Comparison of ENCODE assay signal across 7 cellular contexts in genomic region chr12:106303202-106303820, GRCh38. TPM values are rescaled to one million over a fixed set of nuclear protein-coding genes. Genes with fewer than 3 reads are reported as not detected.
DNase-seq lines count a peak whose midpoint lies in the region; TF ChIP-seq lines count a peak whose summit lies in the region.

No MANE protein-coding gene starts in this region.

- in situ Hi-C loops in GM13976 (cut with MboI; ENCODE audit: low sequenced_read_pairs, unreplicated experiment) = no loop called here

- no peak for TF ChIP-seq POLR2A in stomach (IDR thresholded peaks at IDR 0.05)

- H3K27ac ChIP-seq in SJCRH30 = no peak overlapping the region
- H3K27ac ChIP-seq in neural progenitor cell = no peak overlapping the region
- peak overlapping the region; percentile 89 to 98 (median 96) for H3K27ac ChIP-seq in stomach

- H3K79me2 ChIP-seq in neural progenitor cell (ENCODE audit: low read depth) = no peaks in the 10 kb centered on the region

- H3K4me1 ChIP-seq in SJCRH30 (no peaks in the 10 kb centered on the region), neural progenitor cell (peaks cover 11% of the 10 kb centered on the region), stomach (peaks cover 36 to 78% (median 68%) of the 10 kb centered on the region in 4 donors)

- H3K4me3 ChIP-seq in SJCRH30 (peak overlapping the region; percentile 75), foreskin fibroblast (ENCODE audit: low read depth in 1 of 2, low read length in 2 of 2) (peak overlapping the region; percentile 91 to 94), neural progenitor cell (peak overlapping the region; percentile 87), stomach (peak overlapping the region; percentile 86 to 98 (median 90))

- intact Hi-C loops in stomach (cut with DNase I; ENCODE audit: low total_unique reads) = no loop called here

- no peaks in the 10 kb centered on the region for H3K36me3 Mint-ChIP-seq in neural progenitor cell

- H3K4me3 Mint-ChIP-seq in neural progenitor cell = peak overlapping the region; percentile 91

- TF ChIP-seq EP300 in stomach (IDR thresholded peaks at IDR 0.05) = no peak

- no peaks in the 10 kb centered on the region for H3K27me3 ChIP-seq in SJCRH30
- peaks cover 7% of the 10 kb centered on the region for H3K27me3 ChIP-seq in neural progenitor cell
- no peaks in the 10 kb centered on the region for H3K27me3 ChIP-seq in stomach

- no peaks in the 10 kb centered on the region for H3K9me3 Mint-ChIP-seq in neural progenitor cell

- H3K9me3 ChIP-seq in SJCRH30 (replicated peaks) (no peaks in the 10 kb centered on the region), neural progenitor cell (ENCODE audit: low read depth) (no peaks in the 10 kb centered on the region), stomach (no peaks in the 10 kb centered on the region)

- no peaks in the 10 kb centered on the region for H3K36me3 ChIP-seq in SJCRH30
- no peaks in the 10 kb centered on the region for H3K36me3 ChIP-seq in neural progenitor cell
- peaks cover 0 to 8% (median 0%) of the 10 kb centered on the region in 4 donors for H3K36me3 ChIP-seq in stomach

- DNase-seq in GM13976 (ENCODE audit: low spot score) (peak; percentile 63), HUDEP-2 (lab: John Stamatoyannopoulos, UW; ENCODE audit: unreplicated experiment in 76 of 76) (peak in 51 of 76 experiments; percentile 2 to 59 (median 35)), SJCRH30 (peak; percentile 52 to 53), foreskin fibroblast (peak; percentile 42 to 83), neural progenitor cell (ENCODE audit: low spot score) (peak; percentile 94), stomach (peak; percentile 81)
- peak; percentile 68 for DNase-seq in activated gamma-delta T cell treated with anti-CD3 and anti-CD28 coated beads, Interleukin-2, amount 50 U/mL, for 16 hours (ENCODE audit: low read depth)

- no peak overlapping the region for H3K27ac Mint-ChIP-seq in neural progenitor cell

- H4K20me1 ChIP-seq in neural progenitor cell (ENCODE audit: low read depth) = no peaks in the 10 kb centered on the region

- H3K9ac ChIP-seq in neural progenitor cell = no peak overlapping the region

- H3K4me1 Mint-ChIP-seq in neural progenitor cell = peaks cover 29% of the 10 kb centered on the region

- peak overlapping the region; percentile 90 for H3K4me2 ChIP-seq in neural progenitor cell

- peaks cover 7% of the 10 kb centered on the region for H3F3A ChIP-seq in neural progenitor cell (ENCODE audit: low read depth)

- peak overlapping the region; percentile 96 for H2AFZ ChIP-seq in neural progenitor cell (replicated peaks)

- WGBS in stomach, 5 donors = 2 to 5% (median 3%) methylated on average over 13 to 28 of the region's 28 CpGs

- no peak for TF ChIP-seq CTCF in GM13976 (IDR thresholded peaks at IDR 0.05; ENCODE audit: borderline replicate concordance, control extremely low read depth, extremely low read depth, insufficient read depth, missing control alignments)
- TF ChIP-seq CTCF in foreskin fibroblast (IDR thresholded peaks at IDR 0.05; ENCODE audit: low read depth, low read length) = no peak
- TF ChIP-seq CTCF in neural progenitor cell (IDR thresholded peaks at IDR 0.05) = no peak
- TF ChIP-seq CTCF in stomach (IDR thresholded peaks at IDR 0.05) = no peak

- peaks cover 3% of the 10 kb centered on the region for H3K27me3 Mint-ChIP-seq in neural progenitor cell (ENCODE audit: insufficient read depth, low read depth)

RNA-seq across cellular contexts. Expression of gene TCP11L2, which starts 0.8 kb away (rescaled TPM):
- 0.25 and 0.30 TPM in 2 replicates for total RNA-seq in SJCRH30 (2014; rRNA removed; shearing (Covaris generic))
- total RNA-seq in neural progenitor cell (ENCODE audit: low replicate concordance) (7.8 and 8.8 TPM in 2 replicates), stomach (10 to 100 TPM in 4 of 5 donors, under 1 TPM in 1; 0.29 to 57.5 (median 32.1) TPM)
- 1 to 10 TPM; 2.3 to 7.5 (median 5.0) TPM for polyA plus RNA-seq in stomach

RNA-seq across cellular contexts. Expression of gene POLR3B, which starts 54.2 kb away (rescaled TPM):
- total RNA-seq in SJCRH30 (2014; rRNA removed; shearing (Covaris generic)) = 15.3 and 15.8 TPM in 2 replicates
- total RNA-seq in neural progenitor cell (ENCODE audit: low replicate concordance) (8.4 and 8.8 TPM in 2 replicates), stomach (10 to 100 TPM in 2 of 5 donors, 1 to 10 TPM in 2, under 1 TPM in 1; 0.87 to 31.2 (median 8.8) TPM)
- polyA plus RNA-seq in stomach = 1 to 10 TPM; 2.3 to 2.9 (median 2.4) TPM

RNA-seq across cellular contexts. Expression of gene CKAP4, which starts 55.5 kb away (rescaled TPM):
- total RNA-seq in SJCRH30 (2014; rRNA removed; shearing (Covaris generic)) = 47.8 and 50.7 TPM in 2 replicates
- 58.7 and 64.3 TPM in 2 replicates for total RNA-seq in neural progenitor cell (ENCODE audit: low replicate concordance)
- 10 to 100 TPM; 36.2 to 98.7 (median 71.0) TPM for total RNA-seq in stomach
- polyA plus RNA-seq in stomach = 10 to 100 TPM; 13.7 to 27.3 (median 20.6) TPM

Comparison
In these comparisons a context has a peak if more than half of its experiments do, and no peak if none do; other contexts are left out.
1. DNase-seq: peak in every context shown above with its lines; median percentile 94 in neural progenitor cell; 81 in stomach; 68 in activated gamma-delta T cell treated with anti-CD3 and anti-CD28 coated beads, Interleukin-2, amount 50 U/mL, for 16 hours; 63 in GM13976; 62 in foreskin fibroblast; 52 in SJCRH30; 35 in HUDEP-2.
2. H3K27ac ChIP-seq: peak in stomach (5 of 5); none in SJCRH30 (single experiment) and neural progenitor cell (single experiment).
3. Peak in every context shown above with its lines, with median percentiles within 50 percentile points of each other: H3K4me3 ChIP-seq.